Comparison of ENCODE assay signal across 9 cellular contexts in genomic region chr1:206909167-206909882, GRCh38. TPM values are rescaled to one million over a fixed set of nuclear protein-coding genes. Genes with fewer than 3 reads are reported as not detected.
DNase-seq lines count a peak whose midpoint lies in the region; ATAC-seq and TF ChIP-seq lines count a peak whose summit lies in the region.
"Had no signal": no experiment of that assay in that cellular context is flagged by ENCODE, and none has a peak within 500 bp of the region (broad histone marks: within the 10 kb centered on the region; RNA-seq: fewer than 3 reads in every experiment).

No MANE protein-coding gene starts in this region.

- peak; percentile 70 for ATAC-seq in left lobe of liver
- ATAC-seq in stimulated activated naive CD8-positive, alpha-beta T cell treated with anti-CD3 and anti-CD28 coated beads, Interleukin-15, Interleukin-2, amounts not matched to agents 100 U/mL and 50 U/mL, for 24 hours, result peak; percentile 17

- no peak for DNase-seq in AG10803 (ENCODE audit: low read depth)
- peak; percentile 46 for DNase-seq in HuH-7.5 (ENCODE audit: low spot score)
- DNase-seq in cardiac fibroblast (ENCODE audit: low read depth in 2 of 2), result peak in 1 of 2 donors; percentile 55
- peak; percentile 75 for DNase-seq in left lobe of liver (ENCODE audit: low spot score)
- DNase-seq in stimulated activated naive CD8-positive, alpha-beta T cell treated with anti-CD3 and anti-CD28 coated beads, Interleukin-15, Interleukin-2, amounts not matched to agents 100 U/mL and 50 U/mL, for 24 hours, result peak; percentile 62
- no peak for DNase-seq in dedifferentiated amniotic fluid mesenchymal stem cell (ENCODE audit: extremely low spot score)
- DNase-seq in GM10248 (ENCODE audit: extremely low spot score), result no peak

- H3K4me3 Mint-ChIP-seq in T-helper 1 cell treated with Interleukin-12 subunit alpha and Interleukin-12 subunit beta and Interleukin-4 antibody, amounts not matched to agents 30 μg/mL and 1 μg/mL, for 36 hours, result peak overlapping the region; percentile 42

- TF ChIP-seq CTCF in AG10803 (conservative IDR thresholded peaks at IDR 0.05; ENCODE audit: low read length) (no peak), cardiac fibroblast (IDR thresholded peaks at IDR 0.05; ENCODE audit: low read depth, low read length) (no peak), GM10248 (IDR thresholded peaks at IDR 0.05; ENCODE audit: control extremely low read depth, extremely low read depth, low read depth, missing control alignments) (no peak)

- no peaks in the 10 kb centered on the region for H3K9me3 Mint-ChIP-seq in T-helper 1 cell treated with Interleukin-12 subunit alpha and Interleukin-12 subunit beta and Interleukin-4 antibody, amounts not matched to agents 30 μg/mL and 1 μg/mL, for 36 hours

- H3K4me1 Mint-ChIP-seq in T-helper 1 cell treated with Interleukin-12 subunit alpha and Interleukin-12 subunit beta and Interleukin-4 antibody, amounts not matched to agents 30 μg/mL and 1 μg/mL, for 36 hours (ENCODE audit: low read depth), result peaks cover 49% of the 10 kb centered on the region

- H3K4me3 ChIP-seq in AG10803 (ENCODE audit: low read length), result peak overlapping the region; percentile 57
- H3K4me3 ChIP-seq in cardiac fibroblast (replicated peaks in 1 of 2; ENCODE audit: low read depth in 2 of 2, low read length in 2 of 2), result peak overlapping the region; percentile 45 to 50

- H3K27ac Mint-ChIP-seq in T-helper 1 cell treated with Interleukin-12 subunit alpha and Interleukin-12 subunit beta and Interleukin-4 antibody, amounts not matched to agents 30 μg/mL and 1 μg/mL, for 36 hours, result no peak overlapping the region

- H3K36me3 Mint-ChIP-seq in T-helper 1 cell treated with Interleukin-12 subunit alpha and Interleukin-12 subunit beta and Interleukin-4 antibody, amounts not matched to agents 30 μg/mL and 1 μg/mL, for 36 hours (ENCODE audit: low read depth), result peaks cover 59% of the 10 kb centered on the region

- CTCF ChIA-PET in GM10248 (lab: Yijun Ruan, JAX), result interaction anchor here (0.9 to 3.6 kb wide), 25 partner anchors 8 to 300 kb away, joined by 3 to 29 read pairs (median 5); partner anchors contain the start of genes FCMR, IL20 and IL24

- peaks cover 13% of the 10 kb centered on the region for H3K27me3 Mint-ChIP-seq in T-helper 1 cell treated with Interleukin-12 subunit alpha and Interleukin-12 subunit beta and Interleukin-4 antibody, amounts not matched to agents 30 μg/mL and 1 μg/mL, for 36 hours (ENCODE audit: low read depth)

- POLR2A ChIA-PET in GM10248 (lab: Yijun Ruan, JAX), result interaction anchor here (0.7 kb wide), 1 partner anchor 64 kb away, joined by 3 read pairs; no protein-coding TSS in a partner anchor

RNA-seq across cellular contexts. Expression of gene IL24, which starts 12.1 kb away (rescaled TPM):
- not detected for total RNA-seq in left lobe of liver

RNA-seq across cellular contexts. Expression of gene FCMR, which starts 12.4 kb away (rescaled TPM):
- 1.3 TPM for total RNA-seq in left lobe of liver

RNA-seq across cellular contexts. Expression of gene PIGR, which starts 36.9 kb away (rescaled TPM):
- 23.3 TPM for total RNA-seq in left lobe of liver
- total RNA-seq: frontal cortex had no signal

RNA-seq across cellular contexts. Expression of gene IL20, which starts 43.9 kb away (rescaled TPM):
- total RNA-seq in left lobe of liver, result not detected
- total RNA-seq: frontal cortex had no signal

Comparison
In these comparisons a context has a peak if more than half of its experiments do, and no peak if none do; other contexts are left out.
1. DNase-seq: peak in HuH-7.5 (single experiment), left lobe of liver (single experiment) and stimulated activated naive CD8-positive, alpha-beta T cell treated with anti-CD3 and anti-CD28 coated beads, Interleukin-15, Interleukin-2, amounts not matched to agents 100 U/mL and 50 U/mL, for 24 hours (single experiment); none in AG10803 (single experiment), dedifferentiated amniotic fluid mesenchymal stem cell (single experiment) and GM10248 (single experiment).